ENCODE assay signal across 1 cellular context in the genomic region with DNA sequence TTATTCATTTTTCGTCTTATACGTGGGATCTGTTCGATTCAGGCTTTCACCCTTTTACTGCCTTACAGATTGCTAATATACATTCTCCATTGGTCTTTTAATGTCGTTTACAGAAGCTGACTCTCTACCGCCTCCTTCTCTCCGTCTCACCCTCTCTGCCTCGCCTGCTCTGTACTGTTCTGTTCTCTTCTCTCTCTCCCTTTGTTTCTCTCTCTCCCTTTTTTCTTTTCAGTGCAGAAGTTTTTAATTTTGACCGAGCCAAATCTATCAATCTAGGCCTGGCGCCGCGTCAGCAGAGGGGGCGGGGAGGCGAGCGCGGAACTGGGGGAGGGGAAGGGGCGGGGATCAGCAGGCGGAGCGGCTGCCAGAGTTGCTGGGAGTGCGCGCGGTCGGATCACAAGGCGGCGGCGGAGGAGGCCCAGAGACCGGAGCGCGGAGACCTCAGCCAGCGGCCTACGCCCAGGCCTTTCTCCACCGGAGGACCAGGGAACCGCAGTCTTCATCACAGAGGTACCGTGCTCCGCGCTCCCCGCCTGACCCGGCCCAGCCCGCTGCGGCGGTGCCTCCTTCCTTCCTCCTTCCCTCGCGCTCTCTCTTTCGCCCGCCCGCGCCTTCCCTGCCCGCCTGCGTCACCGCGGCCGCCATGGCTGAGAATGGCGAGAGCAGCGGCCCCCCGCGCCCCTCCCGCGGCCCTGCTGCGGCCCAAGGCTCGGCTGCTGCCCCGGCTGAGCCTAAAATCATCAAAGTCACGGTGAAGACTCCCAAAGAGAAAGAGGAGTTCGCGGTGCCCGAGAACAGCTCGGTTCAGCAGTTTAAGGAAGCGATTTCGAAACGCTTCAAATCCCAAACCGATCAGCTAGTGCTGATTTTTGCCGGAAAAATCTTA.
TF ChIP-seq lines count a peak whose summit lies in the region.

Gene UBQLN2, plus strand, starts transcription at position 397 of the 886 bp plus-strand sequence. Its CDS starts 247 bp downstream, at position 644.

TF ChIP-seq in HepG2, 621 proteins besides CTCF, POLR2A, EP300 and RAD21 (continued from another document and continues in another):
- TF ChIP-seq, protein P1, sequence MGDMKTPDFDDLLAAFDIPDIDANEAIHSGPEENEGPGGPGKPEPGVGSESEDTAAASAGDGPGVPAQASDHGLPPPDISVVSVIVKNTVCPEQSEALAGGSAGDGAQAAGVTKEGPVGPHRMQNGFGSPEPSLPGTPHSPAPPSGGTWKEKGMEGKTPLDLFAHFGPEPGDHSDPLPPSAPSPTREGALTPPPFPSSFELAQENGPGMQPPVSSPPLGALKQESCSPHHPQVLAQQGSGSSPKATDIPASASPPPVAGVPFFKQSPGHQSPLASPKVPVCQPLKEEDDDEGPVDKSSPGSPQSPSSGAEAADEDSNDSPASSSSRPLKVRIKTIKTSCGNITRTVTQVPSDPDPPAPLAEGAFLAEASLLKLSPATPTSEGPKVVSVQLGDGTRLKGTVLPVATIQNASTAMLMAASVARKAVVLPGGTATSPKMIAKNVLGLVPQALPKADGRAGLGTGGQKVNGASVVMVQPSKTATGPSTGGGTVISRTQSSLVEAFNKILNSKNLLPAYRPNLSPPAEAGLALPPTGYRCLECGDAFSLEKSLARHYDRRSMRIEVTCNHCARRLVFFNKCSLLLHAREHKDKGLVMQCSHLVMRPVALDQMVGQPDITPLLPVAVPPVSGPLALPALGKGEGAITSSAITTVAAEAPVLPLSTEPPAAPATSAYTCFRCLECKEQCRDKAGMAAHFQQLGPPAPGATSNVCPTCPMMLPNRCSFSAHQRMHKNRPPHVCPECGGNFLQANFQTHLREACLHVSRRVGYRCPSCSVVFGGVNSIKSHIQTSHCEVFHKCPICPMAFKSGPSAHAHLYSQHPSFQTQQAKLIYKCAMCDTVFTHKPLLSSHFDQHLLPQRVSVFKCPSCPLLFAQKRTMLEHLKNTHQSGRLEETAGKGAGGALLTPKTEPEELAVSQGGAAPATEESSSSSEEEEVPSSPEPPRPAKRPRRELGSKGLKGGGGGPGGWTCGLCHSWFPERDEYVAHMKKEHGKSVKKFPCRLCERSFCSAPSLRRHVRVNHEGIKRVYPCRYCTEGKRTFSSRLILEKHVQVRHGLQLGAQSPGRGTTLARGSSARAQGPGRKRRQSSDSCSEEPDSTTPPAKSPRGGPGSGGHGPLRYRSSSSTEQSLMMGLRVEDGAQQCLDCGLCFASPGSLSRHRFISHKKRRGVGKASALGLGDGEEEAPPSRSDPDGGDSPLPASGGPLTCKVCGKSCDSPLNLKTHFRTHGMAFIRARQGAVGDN (CRISPR knock-in tag; IDR thresholded peaks at IDR 0.05), result peak; percentile 83
- TF ChIP-seq SP5 (CRISPR knock-in tag; IDR thresholded peaks at IDR 0.05; ENCODE audit: borderline replicate concordance, low read depth) (peak; percentile 58; the same call in 1 of the 2 replicates), KDM3A (CRISPR knock-in tag; IDR thresholded peaks at IDR 0.05; ENCODE audit: low read depth) (0 out of 2 replicates have a peak, but pooled peaks have one; percentile 28), MED1 (CRISPR knock-in tag; IDR thresholded peaks at IDR 0.05) (0 out of 2 replicates have a peak, but pooled peaks have one; percentile 11), ZNF232 (CRISPR knock-in tag; IDR thresholded peaks at IDR 0.05; ENCODE audit: borderline replicate concordance) (0 out of 2 replicates have a peak, but pooled peaks have one; percentile 20), ZNF329 (CRISPR knock-in tag; IDR thresholded peaks at IDR 0.05; ENCODE audit: low read depth) (0 out of 2 replicates have a peak, but pooled peaks have one; percentile 37), ZBTB38 (CRISPR knock-in tag; IDR thresholded peaks at IDR 0.05) (0 out of 2 replicates have a peak, but pooled peaks have one; percentile 20), BCL6 (CRISPR knock-in tag; IDR thresholded peaks at IDR 0.05) (peak; percentile 6; the same call in 1 of the 2 replicates), AGO2 (optimal IDR thresholded peaks at IDR 0.05; ENCODE audit: low read depth, low read length) (peak; percentile 43), CAMTA2 (CRISPR knock-in tag; IDR thresholded peaks at IDR 0.05; ENCODE audit: borderline replicate concordance) (no peak), POLR2G (IDR thresholded peaks at IDR 0.05; ENCODE audit: low read depth, low read length) (peak; percentile 67), HNRNPLL (IDR thresholded peaks at IDR 0.05; ENCODE audit: low read depth, low read length, poor library complexity, severe bottlenecking) (peak; percentile 48), KDM5A (IDR thresholded peaks at IDR 0.05; ENCODE audit: borderline replicate concordance, low read length) (peak; percentile 1; the same call in 1 of the 2 replicates), HOXA3 (CRISPR knock-in tag; IDR thresholded peaks at IDR 0.05) (peak; percentile 78), ZMAT3 (CRISPR knock-in tag; conservative IDR thresholded peaks at IDR 0.05) (0 out of 2 replicates have a peak, but pooled peaks have one; percentile 28), RARA (CRISPR knock-in tag; IDR thresholded peaks at IDR 0.05) (no peak), MTA1 (CRISPR knock-in tag; IDR thresholded peaks at IDR 0.05; ENCODE audit: borderline replicate concordance) (0 out of 2 replicates have a peak, but pooled peaks have one; percentile 39), KAT7 (CRISPR knock-in tag; IDR thresholded peaks at IDR 0.05; ENCODE audit: borderline replicate concordance) (peak; percentile 31; the same call in 1 of the 2 replicates), PHF8 (CRISPR knock-in tag; IDR thresholded peaks at IDR 0.05) (peak; percentile 79), TFDP2 (CRISPR knock-in tag; IDR thresholded peaks at IDR 0.05) (peak; percentile 36; the same call in 1 of the 2 replicates), REXO4 (CRISPR knock-in tag; IDR thresholded peaks at IDR 0.05; ENCODE audit: borderline replicate concordance) (no peak), IRF2 (CRISPR knock-in tag; IDR thresholded peaks at IDR 0.05) (no peak)
- TF ChIP-seq, protein P2, sequence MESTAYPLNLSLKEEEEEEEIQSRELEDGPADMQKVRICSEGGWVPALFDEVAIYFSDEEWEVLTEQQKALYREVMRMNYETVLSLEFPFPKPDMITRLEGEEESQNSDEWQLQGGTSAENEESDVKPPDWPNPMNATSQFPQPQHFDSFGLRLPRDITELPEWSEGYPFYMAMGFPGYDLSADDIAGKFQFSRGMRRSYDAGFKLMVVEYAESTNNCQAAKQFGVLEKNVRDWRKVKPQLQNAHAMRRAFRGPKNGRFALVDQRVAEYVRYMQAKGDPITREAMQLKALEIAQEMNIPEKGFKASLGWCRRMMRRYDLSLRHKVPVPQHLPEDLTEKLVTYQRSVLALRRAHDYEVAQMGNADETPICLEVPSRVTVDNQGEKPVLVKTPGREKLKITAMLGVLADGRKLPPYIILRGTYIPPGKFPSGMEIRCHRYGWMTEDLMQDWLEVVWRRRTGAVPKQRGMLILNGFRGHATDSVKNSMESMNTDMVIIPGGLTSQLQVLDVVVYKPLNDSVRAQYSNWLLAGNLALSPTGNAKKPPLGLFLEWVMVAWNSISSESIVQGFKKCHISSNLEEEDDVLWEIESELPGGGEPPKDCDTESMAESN (CRISPR knock-in tag; conservative IDR thresholded peaks at IDR 0.05), result peak; percentile 50; the same call in 1 of the 2 replicates
- TF ChIP-seq, protein P3, sequence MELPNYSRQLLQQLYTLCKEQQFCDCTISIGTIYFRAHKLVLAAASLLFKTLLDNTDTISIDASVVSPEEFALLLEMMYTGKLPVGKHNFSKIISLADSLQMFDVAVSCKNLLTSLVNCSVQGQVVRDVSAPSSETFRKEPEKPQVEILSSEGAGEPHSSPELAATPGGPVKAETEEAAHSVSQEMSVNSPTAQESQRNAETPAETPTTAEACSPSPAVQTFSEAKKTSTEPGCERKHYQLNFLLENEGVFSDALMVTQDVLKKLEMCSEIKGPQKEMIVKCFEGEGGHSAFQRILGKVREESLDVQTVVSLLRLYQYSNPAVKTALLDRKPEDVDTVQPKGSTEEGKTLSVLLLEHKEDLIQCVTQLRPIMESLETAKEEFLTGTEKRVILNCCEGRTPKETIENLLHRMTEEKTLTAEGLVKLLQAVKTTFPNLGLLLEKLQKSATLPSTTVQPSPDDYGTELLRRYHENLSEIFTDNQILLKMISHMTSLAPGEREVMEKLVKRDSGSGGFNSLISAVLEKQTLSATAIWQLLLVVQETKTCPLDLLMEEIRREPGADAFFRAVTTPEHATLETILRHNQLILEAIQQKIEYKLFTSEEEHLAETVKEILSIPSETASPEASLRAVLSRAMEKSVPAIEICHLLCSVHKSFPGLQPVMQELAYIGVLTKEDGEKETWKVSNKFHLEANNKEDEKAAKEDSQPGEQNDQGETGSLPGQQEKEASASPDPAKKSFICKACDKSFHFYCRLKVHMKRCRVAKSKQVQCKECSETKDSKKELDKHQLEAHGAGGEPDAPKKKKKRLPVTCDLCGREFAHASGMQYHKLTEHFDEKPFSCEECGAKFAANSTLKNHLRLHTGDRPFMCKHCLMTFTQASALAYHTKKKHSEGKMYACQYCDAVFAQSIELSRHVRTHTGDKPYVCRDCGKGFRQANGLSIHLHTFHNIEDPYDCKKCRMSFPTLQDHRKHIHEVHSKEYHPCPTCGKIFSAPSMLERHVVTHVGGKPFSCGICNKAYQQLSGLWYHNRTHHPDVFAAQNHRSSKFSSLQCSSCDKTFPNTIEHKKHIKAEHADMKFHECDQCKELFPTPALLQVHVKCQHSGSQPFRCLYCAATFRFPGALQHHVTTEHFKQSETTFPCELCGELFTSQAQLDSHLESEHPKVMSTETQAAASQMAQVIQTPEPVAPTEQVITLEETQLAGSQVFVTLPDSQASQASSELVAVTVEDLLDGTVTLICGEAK (IDR thresholded peaks at IDR 0.05), result no peak
- TF ChIP-seq, protein P3 (CRISPR knock-in tag; IDR thresholded peaks at IDR 0.05), result 0 out of 2 replicates have a peak, but pooled peaks have one; percentile 29
- TF ChIP-seq, protein P4, sequence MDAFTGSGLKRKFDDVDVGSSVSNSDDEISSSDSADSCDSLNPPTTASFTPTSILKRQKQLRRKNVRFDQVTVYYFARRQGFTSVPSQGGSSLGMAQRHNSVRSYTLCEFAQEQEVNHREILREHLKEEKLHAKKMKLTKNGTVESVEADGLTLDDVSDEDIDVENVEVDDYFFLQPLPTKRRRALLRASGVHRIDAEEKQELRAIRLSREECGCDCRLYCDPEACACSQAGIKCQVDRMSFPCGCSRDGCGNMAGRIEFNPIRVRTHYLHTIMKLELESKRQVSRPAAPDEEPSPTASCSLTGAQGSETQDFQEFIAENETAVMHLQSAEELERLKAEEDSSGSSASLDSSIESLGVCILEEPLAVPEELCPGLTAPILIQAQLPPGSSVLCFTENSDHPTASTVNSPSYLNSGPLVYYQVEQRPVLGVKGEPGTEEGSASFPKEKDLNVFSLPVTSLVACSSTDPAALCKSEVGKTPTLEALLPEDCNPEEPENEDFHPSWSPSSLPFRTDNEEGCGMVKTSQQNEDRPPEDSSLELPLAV (CRISPR knock-in tag; conservative IDR thresholded peaks at IDR 0.05; ENCODE audit: low read depth), result no peak
- TF ChIP-seq, protein P5, sequence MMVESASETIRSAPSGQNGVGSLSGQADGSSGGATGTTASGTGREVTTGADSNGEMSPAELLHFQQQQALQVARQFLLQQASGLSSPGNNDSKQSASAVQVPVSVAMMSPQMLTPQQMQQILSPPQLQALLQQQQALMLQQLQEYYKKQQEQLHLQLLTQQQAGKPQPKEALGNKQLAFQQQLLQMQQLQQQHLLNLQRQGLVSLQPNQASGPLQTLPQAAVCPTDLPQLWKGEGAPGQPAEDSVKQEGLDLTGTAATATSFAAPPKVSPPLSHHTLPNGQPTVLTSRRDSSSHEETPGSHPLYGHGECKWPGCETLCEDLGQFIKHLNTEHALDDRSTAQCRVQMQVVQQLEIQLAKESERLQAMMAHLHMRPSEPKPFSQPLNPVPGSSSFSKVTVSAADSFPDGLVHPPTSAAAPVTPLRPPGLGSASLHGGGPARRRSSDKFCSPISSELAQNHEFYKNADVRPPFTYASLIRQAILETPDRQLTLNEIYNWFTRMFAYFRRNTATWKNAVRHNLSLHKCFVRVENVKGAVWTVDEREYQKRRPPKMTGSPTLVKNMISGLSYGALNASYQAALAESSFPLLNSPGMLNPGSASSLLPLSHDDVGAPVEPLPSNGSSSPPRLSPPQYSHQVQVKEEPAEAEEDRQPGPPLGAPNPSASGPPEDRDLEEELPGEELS (CRISPR knock-in tag; IDR thresholded peaks at IDR 0.05), result no peak
